In the genomic region with DNA sequence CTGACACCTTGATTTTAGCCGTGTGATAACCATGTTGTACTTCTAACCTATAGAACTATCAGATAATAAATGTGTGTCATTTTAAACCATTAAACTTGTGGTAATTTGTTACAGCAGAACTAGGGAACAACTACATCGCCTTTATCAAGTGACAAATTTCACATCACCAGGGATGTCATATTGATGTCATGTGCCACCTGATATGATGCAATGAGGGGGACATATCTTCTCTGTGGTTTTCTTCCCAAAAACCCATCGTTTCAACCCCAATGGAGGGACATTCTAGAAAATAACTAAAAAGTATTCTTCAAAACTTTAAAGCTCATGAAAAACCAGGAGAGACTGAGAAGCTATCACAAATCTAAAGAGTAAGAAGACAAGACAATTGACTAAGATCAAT, we compare ENCODE assay signal across 35 cellular contexts.
"Had no signal": no experiment of that assay in that cellular context is flagged by ENCODE, and none has a peak within 500 bp of the region (broad histone marks: within the 10 kb centered on the region; RNA-seq: fewer than 3 reads in every experiment).

No MANE protein-coding gene starts in this region.

- H3K79me2 ChIP-seq: hepatocyte had no signal

- H3K27ac Mint-ChIP-seq: activated B cell treated with CpG ODN at 0.5 μM for 24 hours; activated CD8-positive, alpha-beta memory T cell treated with anti-CD3 and anti-CD28 coated beads, Interleukin-2, amount 10 ng/mL, durations not matched to agents 7 days and 5 days; activated CD8-positive, alpha-beta T cell treated with anti-CD3 and anti-CD28 coated beads, Interleukin-2, amount 10 ng/mL, durations not matched to agents 7 days and 5 days; activated naive CD4-positive, alpha-beta T cell treated with anti-CD3 and anti-CD28 coated beads for 36 hours; activated naive CD4-positive, alpha-beta T cell treated with anti-CD3 and anti-CD28 coated beads, Interleukin-2, amount 50 U/mL, for 24 hours; activated naive CD8-positive, alpha-beta T cell treated with anti-CD3 and anti-CD28 coated beads for 36 hours; activated naive CD8-positive, alpha-beta T cell treated with anti-CD3 and anti-CD28 coated beads, Interleukin-2, amount 50 U/mL, for 24 hours; activated T-helper 17 cell treated with anti-CD3 and anti-CD28 coated beads, Interleukin-2, amount 50 U/mL, for 72 hours; effector memory CD8-positive, alpha-beta T cell; T-helper 17 cell; T-helper 2 cell treated with Interferon-gamma antibody and Interleukin-4, amounts not matched to agents 5 μg/mL and 100 μg/mL, for 36 hours had no signal

- H3K27ac ChIP-seq: adrenal gland, body of pancreas, esophagus muscularis mucosa, foreskin keratinocyte, gastroesophageal sphincter, heart right ventricle, hepatocyte, WERI-Rb-1 had no signal

- H3K4me1 Mint-ChIP-seq: activated B cell treated with CpG ODN at 0.5 μM for 24 hours; activated naive CD4-positive, alpha-beta T cell treated with anti-CD3 and anti-CD28 coated beads, Interleukin-2, amount 50 U/mL, for 24 hours; activated naive CD8-positive, alpha-beta T cell treated with anti-CD3 and anti-CD28 coated beads for 36 hours; T-helper 17 cell had no signal

- ATAC-seq: activated CD4-positive, CD25-positive, alpha-beta regulatory T cell treated with anti-CD3 and anti-CD28 coated beads, Interleukin-2, amount 50 U/mL, for 24 hours; activated CD8-positive, alpha-beta memory T cell treated with anti-CD3 and anti-CD28 coated beads, Interleukin-2, amount 10 ng/mL, durations not matched to agents 7 days and 5 days; activated CD8-positive, alpha-beta T cell treated with anti-CD3 and anti-CD28 coated beads, Interleukin-2, amount 10 ng/mL, durations not matched to agents 7 days and 5 days; activated naive CD8-positive, alpha-beta T cell treated with anti-CD3 and anti-CD28 coated beads, Interleukin-2, amount 50 U/mL, for 24 hours; activated T-helper 17 cell treated with anti-CD3 and anti-CD28 coated beads, Interleukin-2, amount 50 U/mL, for 72 hours; body of pancreas; effector memory CD8-positive, alpha-beta T cell; foreskin keratinocyte; gastroesophageal sphincter; heart right ventricle; T-helper 17 cell had no signal

- H3K4me3 ChIP-seq: adrenal gland, body of pancreas, esophagus muscularis mucosa, gastroesophageal sphincter, heart right ventricle, hepatocyte had no signal

- H3K4me1 ChIP-seq: adrenal gland, body of pancreas, esophagus muscularis mucosa, gastroesophageal sphincter, heart right ventricle had no signal

- H3K9me3 ChIP-seq: adrenal gland, body of pancreas, esophagus muscularis mucosa, gastroesophageal sphincter, heart right ventricle had no signal

- H3K9me3 Mint-ChIP-seq: activated B cell treated with CpG ODN at 0.5 μM for 24 hours; activated naive CD4-positive, alpha-beta T cell treated with anti-CD3 and anti-CD28 coated beads for 36 hours; activated naive CD4-positive, alpha-beta T cell treated with anti-CD3 and anti-CD28 coated beads, Interleukin-2, amount 50 U/mL, for 24 hours; activated naive CD8-positive, alpha-beta T cell treated with anti-CD3 and anti-CD28 coated beads for 36 hours; activated naive CD8-positive, alpha-beta T cell treated with anti-CD3 and anti-CD28 coated beads, Interleukin-2, amount 50 U/mL, for 24 hours; activated T-helper 17 cell treated with anti-CD3 and anti-CD28 coated beads, Interleukin-2, amount 50 U/mL, for 72 hours; effector memory CD8-positive, alpha-beta T cell; T-helper 2 cell treated with Interferon-gamma antibody and Interleukin-4, amounts not matched to agents 5 μg/mL and 100 μg/mL, for 36 hours had no signal

- FAIRE-seq: colon had no signal

- DNase-seq: activated B cell treated with CpG ODN at 0.5 μM for 24 hours; activated CD4-positive, alpha-beta T cell treated with anti-CD3 and anti-CD28 coated beads for 48 hours; activated CD4-positive, alpha-beta T cell treated with anti-CD3 and anti-CD28 coated beads, Interleukin-2, amount 50 U/mL, for 1 hour; activated CD4-positive, alpha-beta T cell treated with anti-CD3 and anti-CD28 coated beads, Interleukin-2, amount 50 U/mL, for 48 hours; activated CD8-positive, alpha-beta memory T cell treated with anti-CD3 and anti-CD28 coated beads, Interleukin-2, amount 10 ng/mL, durations not matched to agents 7 days and 5 days; activated CD8-positive, alpha-beta memory T cell treated with anti-CD3 and anti-CD28 coated beads, Interleukin-2, amount 50 U/mL, for 4 hours; activated CD8-positive, alpha-beta T cell treated with anti-CD3 and anti-CD28 coated beads, Interleukin-2, amount 10 ng/mL, durations not matched to agents 7 days and 5 days; activated effector memory CD4-positive, alpha-beta T cell treated with Interleukin-2 at 50 U/mL for 16 hours; activated naive CD4-positive, alpha-beta T cell treated with anti-CD3 and anti-CD28 coated beads for 36 hours; activated naive CD8-positive, alpha-beta T cell treated with anti-CD3 and anti-CD28 coated beads for 36 hours; activated naive CD8-positive, alpha-beta T cell treated with anti-CD3 and anti-CD28 coated beads, Interleukin-2, amount 50 U/mL, for 24 hours; activated T-cell treated with anti-CD3 and anti-CD28 coated beads, Interleukin-2, amount 50 U/mL, for 1 hour; adrenal gland; amygdala; aorta; body of pancreas; caudate nucleus; cortex of kidney; dermis blood vessel endothelial cell; effector CD4-positive, alpha-beta T cell; effector memory CD8-positive, alpha-beta T cell; erythroblast; foreskin keratinocyte; heart right ventricle; T-helper 17 cell; T1000; WERI-Rb-1 had no signal

- H3K27me3 ChIP-seq: adrenal gland, body of pancreas, esophagus muscularis mucosa, foreskin keratinocyte, gastroesophageal sphincter, heart right ventricle, hepatocyte had no signal

- H2AFZ ChIP-seq: hepatocyte had no signal

- H3K36me3 Mint-ChIP-seq: activated CD8-positive, alpha-beta memory T cell treated with anti-CD3 and anti-CD28 coated beads, Interleukin-2, amount 10 ng/mL, durations not matched to agents 7 days and 5 days; activated naive CD4-positive, alpha-beta T cell treated with anti-CD3 and anti-CD28 coated beads, Interleukin-2, amount 50 U/mL, for 24 hours; activated naive CD8-positive, alpha-beta T cell treated with anti-CD3 and anti-CD28 coated beads for 36 hours had no signal

- H3K36me3 ChIP-seq: adrenal gland, esophagus muscularis mucosa, gastroesophageal sphincter, heart right ventricle, WERI-Rb-1 had no signal

- H3K4me3 Mint-ChIP-seq: activated B cell treated with CpG ODN at 0.5 μM for 24 hours; activated CD8-positive, alpha-beta memory T cell treated with anti-CD3 and anti-CD28 coated beads, Interleukin-2, amount 10 ng/mL, durations not matched to agents 7 days and 5 days; activated CD8-positive, alpha-beta T cell treated with anti-CD3 and anti-CD28 coated beads, Interleukin-2, amount 10 ng/mL, durations not matched to agents 7 days and 5 days; activated naive CD4-positive, alpha-beta T cell treated with anti-CD3 and anti-CD28 coated beads for 36 hours; activated naive CD4-positive, alpha-beta T cell treated with anti-CD3 and anti-CD28 coated beads, Interleukin-2, amount 50 U/mL, for 24 hours; activated naive CD8-positive, alpha-beta T cell treated with anti-CD3 and anti-CD28 coated beads for 36 hours; activated naive CD8-positive, alpha-beta T cell treated with anti-CD3 and anti-CD28 coated beads, Interleukin-2, amount 50 U/mL, for 24 hours; activated T-helper 17 cell treated with anti-CD3 and anti-CD28 coated beads, Interleukin-2, amount 50 U/mL, for 72 hours; effector memory CD8-positive, alpha-beta T cell; T-helper 17 cell; T-helper 2 cell treated with Interferon-gamma antibody and Interleukin-4, amounts not matched to agents 5 μg/mL and 100 μg/mL, for 36 hours had no signal

- H3K27me3 Mint-ChIP-seq: activated B cell treated with CpG ODN at 0.5 μM for 24 hours; activated CD8-positive, alpha-beta memory T cell treated with anti-CD3 and anti-CD28 coated beads, Interleukin-2, amount 10 ng/mL, durations not matched to agents 7 days and 5 days; activated naive CD4-positive, alpha-beta T cell treated with anti-CD3 and anti-CD28 coated beads, Interleukin-2, amount 50 U/mL, for 24 hours; activated naive CD8-positive, alpha-beta T cell treated with anti-CD3 and anti-CD28 coated beads for 36 hours; activated naive CD8-positive, alpha-beta T cell treated with anti-CD3 and anti-CD28 coated beads, Interleukin-2, amount 50 U/mL, for 24 hours; activated T-helper 17 cell treated with anti-CD3 and anti-CD28 coated beads, Interleukin-2, amount 50 U/mL, for 72 hours; effector memory CD8-positive, alpha-beta T cell; T-helper 17 cell had no signal

- H3K4me2 ChIP-seq: hepatocyte had no signal
